In genomic region chr21:44083631-44084291, GRCh38 we compare ENCODE assay signal across 8 cellular contexts. TPM values are rescaled to one million over a fixed set of nuclear protein-coding genes. Genes with fewer than 3 reads are reported as not detected.
DNase-seq lines count a peak whose midpoint lies in the region; ATAC-seq and TF ChIP-seq lines count a peak whose summit lies in the region.

No MANE protein-coding gene starts in this region.

- TF ChIP-seq CTCF in DND-41 (IDR thresholded peaks at IDR 0.05; ENCODE audit: borderline replicate concordance, extremely low read depth, low read length, poor library complexity, severe bottlenecking) (no peak), GM13976 (IDR thresholded peaks at IDR 0.05; ENCODE audit: borderline replicate concordance, control extremely low read depth, extremely low read depth, insufficient read depth, missing control alignments) (no peak)

- no peak overlapping the region for H3K4me2 ChIP-seq in DND-41 (ENCODE audit: insufficient read depth, low read length)

- ATAC-seq in DND-41 (ENCODE audit: insufficient read depth, low read depth) (peak; percentile 87), GM21367 (IDR thresholded peaks at IDR 0.05; ENCODE audit: unreplicated experiment) (no peak)

- H3K36me3 ChIP-seq in DND-41 (ENCODE audit: insufficient read depth, low read length) (peaks cover 99% of the 10 kb centered on the region), esophagus (ENCODE audit: control insufficient read depth in 2 of 2, insufficient read depth in 2 of 2, low read length in 1 of 2) (peaks cover 23 to 49% of the 10 kb centered on the region in 2 donors)

- in situ Hi-C loops in GM13976 (cut with MboI; ENCODE audit: low sequenced_read_pairs, unreplicated experiment): loop anchor here (25.0 kb wide), 1 partner anchor 379 kb away; the partner anchor contains the start of gene LRRC3

- no peaks in the 10 kb centered on the region; the same call in 1 of the 2 replicates for H3K79me2 ChIP-seq in DND-41 (ENCODE audit: insufficient read depth, low read length)

- H3K4me1 ChIP-seq in DND-41 (ENCODE audit: insufficient read depth, low read length) (no peaks in the 10 kb centered on the region), esophagus (ENCODE audit: control insufficient read depth in 2 of 2, insufficient read depth in 2 of 2, low read length in 1 of 2) (peaks cover 0 to 9% of the 10 kb centered on the region in 2 donors)

- H4K20me1 ChIP-seq in DND-41 (ENCODE audit: insufficient read depth, low read length): peaks cover 26% of the 10 kb centered on the region; the same call in 1 of the 2 replicates

- H3K9ac ChIP-seq in DND-41 (ENCODE audit: low read depth, low read length): no peak overlapping the region

- H3K27me3 ChIP-seq in DND-41 (ENCODE audit: insufficient read depth, low read length, poor library complexity) (no peaks in the 10 kb centered on the region), esophagus (ENCODE audit: control insufficient read depth in 1 of 2, insufficient read depth in 2 of 2, low read length in 2 of 2) (no peaks in the 10 kb centered on the region)

- H3K27ac ChIP-seq in DND-41 (ENCODE audit: low read length) (no peak overlapping the region), esophagus (ENCODE audit: low read depth in 2 of 2, low read length in 1 of 2) (peak overlapping the region; percentile 70 to 78)

- no peak overlapping the region for H2AFZ ChIP-seq in DND-41 (ENCODE audit: low read depth, low read length)

- WGBS in esophagus, 2 donors: 56 to 68% methylated on average over 16 of the region's 16 CpGs

- H3K4me3 ChIP-seq in DND-41 (ENCODE audit: low read depth in 1 of 2, low read length in 2 of 2) (no peak overlapping the region), esophagus (ENCODE audit: low read depth in 1 of 2, low read length in 2 of 2) (no peak overlapping the region)

- peak; percentile 70 for DNase-seq in DND-41
- DNase-seq in activated T-cell treated with anti-CD3 and anti-CD28 coated beads, Interleukin-2, amount 50 U/mL, for 1 hour: peak; percentile 72
- DNase-seq in stimulated activated CD4-positive, alpha-beta T cell treated with anti-CD3 and anti-CD28 coated beads, Interleukin-2, amount 100 ng/mL, for 24 hours: peak; percentile 58 to 67
- no peak for DNase-seq in DMS53 treated with DMSO at 0.1 percent for 48 hours (lab: John Stamatoyannopoulos, UW; ENCODE audit: unreplicated experiment)
- no peak for DNase-seq in SW 1271 (lab: John Stamatoyannopoulos, UW)
- no peak for DNase-seq in GM13976 (ENCODE audit: low spot score)

- H3K9me3 ChIP-seq in DND-41 (ENCODE audit: insufficient read depth, low read length, severe bottlenecking) (no peaks in the 10 kb centered on the region), esophagus (ENCODE audit: control insufficient read depth in 2 of 2, insufficient read depth in 1 of 2, low read depth in 1 of 2, low read length in 1 of 2) (no peaks in the 10 kb centered on the region)

RNA-seq across cellular contexts. Expression of gene PWP2, which starts 23.4 kb away (rescaled TPM):
- polyA plus RNA-seq in esophagus: 1 to 10 TPM; 2.2 to 3.2 TPM

RNA-seq across cellular contexts. Expression of gene GATD3, which starts 49.7 kb away (rescaled TPM):
- 1 to 10 TPM; 4.8 to 7.5 TPM for polyA plus RNA-seq in esophagus

Comparison
In these comparisons a context has a peak if more than half of its experiments do, and no peak if none do; other contexts are left out.
1. DNase-seq: peak in DND-41 (single experiment), activated T-cell treated with anti-CD3 and anti-CD28 coated beads, Interleukin-2, amount 50 U/mL, for 1 hour (single experiment) and stimulated activated CD4-positive, alpha-beta T cell treated with anti-CD3 and anti-CD28 coated beads, Interleukin-2, amount 100 ng/mL, for 24 hours (2 of 2); none in DMS53 treated with DMSO at 0.1 percent for 48 hours (single experiment), SW 1271 (0 of 2) and GM13976 (single experiment).